26 cellular contexts compared by ENCODE assay signal in the genomic region with DNA sequence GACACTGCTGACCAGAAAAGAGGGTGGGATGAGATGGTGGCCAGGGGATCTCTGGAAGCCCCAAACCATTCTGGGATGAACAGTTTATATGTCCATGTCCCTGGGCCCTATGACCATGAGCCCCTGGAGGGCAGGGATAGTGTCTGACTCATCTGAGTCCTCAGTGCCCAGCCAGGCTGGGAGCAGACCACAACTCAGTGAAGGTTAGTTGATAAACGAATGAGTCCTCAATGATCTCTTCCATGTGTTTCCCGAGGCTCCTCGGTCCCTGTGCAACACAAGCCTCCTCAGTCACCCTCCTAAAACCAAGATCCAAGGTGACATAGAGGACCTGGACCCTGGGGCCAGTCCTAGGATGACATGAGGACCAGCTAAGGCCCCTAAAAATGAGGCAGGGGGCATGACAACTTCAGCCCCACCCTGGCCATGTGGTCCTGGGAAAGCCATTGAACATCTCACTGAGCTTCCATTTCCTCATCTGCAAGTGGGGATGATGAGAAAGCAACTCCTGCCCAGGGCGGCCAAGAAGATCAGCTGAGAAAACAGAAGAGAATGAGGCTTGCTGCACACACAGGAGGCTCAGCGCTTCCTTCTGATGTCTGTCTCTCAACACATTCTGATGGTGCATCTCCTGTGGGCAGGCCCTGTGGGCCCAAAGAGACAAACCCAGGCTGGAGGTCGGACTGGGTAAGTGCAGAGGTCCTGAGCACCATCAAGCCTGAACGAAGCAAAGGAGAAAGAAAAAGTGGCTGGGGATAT.
DNase-seq lines count a peak whose midpoint lies in the region; ATAC-seq, FAIRE-seq and TF ChIP-seq lines count a peak whose summit lies in the region.
"Had no signal": no experiment of that assay in that cellular context is flagged by ENCODE, and none has a peak within 500 bp of the region (broad histone marks: within the 10 kb centered on the region; RNA-seq: fewer than 3 reads in every experiment).

No MANE protein-coding gene starts in this region.

- H3K27ac ChIP-seq in CD4-positive, CD25-positive, alpha-beta regulatory T cell (ENCODE audit: insufficient read depth, low read length, poor library complexity, severe bottlenecking) = no peak overlapping the region
- H3K27ac ChIP-seq in IMR-90 (ENCODE audit: insufficient read depth, low read length) = no peak overlapping the region
- no peak overlapping the region for H3K27ac ChIP-seq in kidney (ENCODE audit: low read depth in 2 of 2, low read length in 2 of 2)
- H3K27ac ChIP-seq in sigmoid colon = no peak overlapping the region
- H3K27ac ChIP-seq: BLaER1, PC-9, SK-N-MC had no signal

- no peak for DNase-seq in CD4-positive, CD25-positive, alpha-beta regulatory T cell
- DNase-seq in IMR-90 (peak; percentile 21), kidney (peak; percentile 7), sigmoid colon (peak; percentile 12), HAP-1 (ENCODE audit: low spot score in 2 of 2) (no peak), MV-4-11 (lab: John Stamatoyannopoulos, UW) (no peak), type B pancreatic cell (ENCODE audit: extremely low spot score, unreplicated experiment) (no peak), T-helper 17 cell (no peak)
- DNase-seq: CD4-positive, alpha-beta T cell; KG1; MM.1S; NCI-H1048; NCI-H1417; NCI-H1694; NCI-H2029 treated with DMSO at 0.1 percent for 48 hours; NCI-H446 treated with DMSO at 0.1 percent for 48 hours; NCI-H526; PC-9; RPMI8226; SIG-M5 had no signal

- H3K23ac ChIP-seq in IMR-90 (ENCODE audit: low read depth, low read length) = no peak overlapping the region

- H3K9me1 ChIP-seq in IMR-90 (ENCODE audit: insufficient read depth, low read length) = peaks cover 45% of the 10 kb centered on the region

- peak overlapping the region; percentile 18; the same call in 1 of the 2 replicates for H2BK120ac ChIP-seq in IMR-90 (ENCODE audit: low read depth, low read length)

- intact Hi-C loops in IMR-90 (cut with micrococcal nuclease) = no loop called here
- intact Hi-C loops in kidney (cut with DNase I) = no loop called here
- intact Hi-C loops in sigmoid colon (cut with DNase I) = no loop called here

- H4K91ac ChIP-seq in IMR-90 (ENCODE audit: insufficient read depth, low read depth, low read length) = 0 out of 2 replicates have a peak overlapping the region, but pooled peaks have one; percentile 13

- H2BK5ac ChIP-seq in IMR-90 (ENCODE audit: low read depth, low read length, poor library complexity, severe bottlenecking) = no peak overlapping the region

- no peaks in the 10 kb centered on the region for H3K9me3 Mint-ChIP-seq in CD4-positive, CD25-positive, alpha-beta regulatory T cell
- no peaks in the 10 kb centered on the region for H3K9me3 Mint-ChIP-seq in type B pancreatic cell
- H3K9me3 Mint-ChIP-seq: CD4-positive, alpha-beta T cell had no signal

- no peaks in the 10 kb centered on the region for H3K27me3 ChIP-seq in CD4-positive, CD25-positive, alpha-beta regulatory T cell (ENCODE audit: control insufficient read depth, insufficient read depth, low read length)
- H3K27me3 ChIP-seq in IMR-90 (ENCODE audit: control insufficient read depth, insufficient read depth, low read length) (no peaks in the 10 kb centered on the region), sigmoid colon (no peaks in the 10 kb centered on the region), HAP-1 (ENCODE audit: low read depth) (peaks cover 22% of the 10 kb centered on the region)
- H3K27me3 ChIP-seq: BLaER1 had no signal

- in situ Hi-C loops in IMR-90 (cut with MboI; ENCODE audit: low sequenced_read_pairs) (no loop called here), HAP-1 (cut with MboI; ENCODE audit: low sequenced_read_pairs) (no loop called here)

- H4K8ac ChIP-seq in IMR-90 (ENCODE audit: low read depth in 2 of 2, low read length in 2 of 2) = no peak overlapping the region

- H4K5ac ChIP-seq in IMR-90 (ENCODE audit: low read depth, low read length) = no peak overlapping the region

- no peak for TF ChIP-seq POLR2A in IMR-90 (IDR thresholded peaks at IDR 0.05; ENCODE audit: low read depth, low read length)
- no peak for TF ChIP-seq POLR2A in sigmoid colon (IDR thresholded peaks at IDR 0.05)

- no peak overlapping the region for H3K56ac ChIP-seq in IMR-90 (ENCODE audit: extremely low read depth, insufficient read depth, low read length)

- dilution Hi-C loops in IMR-90 (cut with HindIII; ENCODE audit: low sequenced_read_pairs, unreplicated experiment) = no loop called here

- peak overlapping the region; percentile 8; the same call in 1 of the 2 replicates for H2BK20ac ChIP-seq in IMR-90 (ENCODE audit: low read depth, low read length)

- H3K4me2 ChIP-seq in IMR-90 (ENCODE audit: low read depth, low read length) = no peak overlapping the region
- H3K4me2 ChIP-seq: BLaER1, PC-9 had no signal

- H3K27ac Mint-ChIP-seq in CD4-positive, CD25-positive, alpha-beta regulatory T cell = peak overlapping the region in 2 of 3 donors; percentile 10 to 46
- H3K27ac Mint-ChIP-seq in type B pancreatic cell = no peak overlapping the region
- H3K27ac Mint-ChIP-seq in T-helper 17 cell = no peak overlapping the region
- H3K27ac Mint-ChIP-seq: CD4-positive, alpha-beta T cell had no signal

- TF ChIP-seq CTCF in IMR-90 (conservative IDR thresholded peaks at IDR 0.05; ENCODE audit: low read depth, low read length) = no peak
- TF ChIP-seq CTCF in kidney (IDR thresholded peaks at IDR 0.05; ENCODE audit: borderline replicate concordance, extremely low read depth, insufficient read depth) = no peak
- TF ChIP-seq CTCF in sigmoid colon (IDR thresholded peaks at IDR 0.05) = no peak
- TF ChIP-seq CTCF in type B pancreatic cell (conservative IDR thresholded peaks at IDR 0.05) = no peak

- peaks cover 13% of the 10 kb centered on the region; the same call in 1 of the 2 replicates for H4K20me1 ChIP-seq in IMR-90 (ENCODE audit: insufficient read depth, low read length)
- H4K20me1 ChIP-seq: BLaER1 had no signal

- no peak overlapping the region; the same call in 2 of the 3 replicates for H2BK15ac ChIP-seq in IMR-90 (ENCODE audit: low read depth, low read length)

- H3K79me1 ChIP-seq in IMR-90 (ENCODE audit: low read depth in 1 of 2, low read length in 2 of 2) = peaks cover 2 to 33% of the 10 kb centered on the region in 2 experiments

- H3K14ac ChIP-seq in IMR-90 (replicated peaks; ENCODE audit: low read depth, low read length) = 0 out of 2 replicates have a peak overlapping the region, but pooled peaks have one; percentile 13

- peaks cover 5% of the 10 kb centered on the region for H3K27me3 Mint-ChIP-seq in CD4-positive, CD25-positive, alpha-beta regulatory T cell
- peaks cover 40% of the 10 kb centered on the region for H3K27me3 Mint-ChIP-seq in type B pancreatic cell
- peaks cover 56% of the 10 kb centered on the region for H3K27me3 Mint-ChIP-seq in T-helper 17 cell
- H3K27me3 Mint-ChIP-seq: CD4-positive, alpha-beta T cell had no signal

- no peaks in the 10 kb centered on the region for H3K36me3 Mint-ChIP-seq in CD4-positive, CD25-positive, alpha-beta regulatory T cell
- H3K36me3 Mint-ChIP-seq in type B pancreatic cell (no peaks in the 10 kb centered on the region), T-helper 17 cell (ENCODE audit: low read depth) (no peaks in the 10 kb centered on the region)

- no TSS peak for BruUV-seq in IMR-90 (replicated peaks; lab: Mats Ljungman, UMichigan)

- 100% methylated on average over 2 of the region's 7 CpGs; no CpG with 5 or more reads in 1 of the 2 experiments for WGBS in IMR-90 (ENCODE audit: extremely low coverage in 2 of 2, insufficient read length in 1 of 2), 2 experiments
- WGBS in sigmoid colon, 2 donors = 78 to 85% methylated on average over 7 of the region's 7 CpGs

- H3K9ac ChIP-seq in IMR-90 (ENCODE audit: low read depth, low read length) (no peak overlapping the region), kidney (ENCODE audit: low read length in 2 of 2) (no peak overlapping the region)
- H3K9ac ChIP-seq: BLaER1 had no signal

- no peaks in the 10 kb centered on the region for H3K4me1 Mint-ChIP-seq in CD4-positive, CD25-positive, alpha-beta regulatory T cell
- H3K4me1 Mint-ChIP-seq in type B pancreatic cell (ENCODE audit: unreplicated experiment) (peaks cover 19% of the 10 kb centered on the region), T-helper 17 cell (peaks cover 5% of the 10 kb centered on the region)

- H3K4me1 ChIP-seq in CD4-positive, CD25-positive, alpha-beta regulatory T cell (ENCODE audit: control insufficient read depth, insufficient read depth, low read length, poor library complexity, severe bottlenecking) = no peaks in the 10 kb centered on the region
- peaks cover 25% of the 10 kb centered on the region for H3K4me1 ChIP-seq in IMR-90 (ENCODE audit: control insufficient read depth, insufficient read depth, low read length)
- H3K4me1 ChIP-seq in kidney (ENCODE audit: control insufficient read depth in 1 of 2, insufficient read depth in 1 of 2, low read depth in 1 of 2, low read length in 2 of 2) = no peaks in the 10 kb centered on the region
- H3K4me1 ChIP-seq in sigmoid colon = no peaks in the 10 kb centered on the region
- H3K4me1 ChIP-seq in HAP-1 = no peaks in the 10 kb centered on the region

- H3K4me3 Mint-ChIP-seq in CD4-positive, CD25-positive, alpha-beta regulatory T cell = no peak overlapping the region
- H3K4me3 Mint-ChIP-seq in type B pancreatic cell = no peak overlapping the region
- H3K4me3 Mint-ChIP-seq in T-helper 17 cell = no peak overlapping the region
- H3K4me3 Mint-ChIP-seq: CD4-positive, alpha-beta T cell had no signal

- ATAC-seq in CD4-positive, CD25-positive, alpha-beta regulatory T cell (ENCODE audit: low read depth in 2 of 2) = no peak
- ATAC-seq in IMR-90 (ENCODE audit: low read depth) = no peak
- ATAC-seq in T-helper 17 cell = no peak

- no peaks in the 10 kb centered on the region for H3K36me3 ChIP-seq in CD4-positive, CD25-positive, alpha-beta regulatory T cell (ENCODE audit: control insufficient read depth, insufficient read depth, low read length)
- no peaks in the 10 kb centered on the region; the same call in 1 of the 2 replicates for H3K36me3 ChIP-seq in IMR-90 (ENCODE audit: control insufficient read depth, insufficient read depth, low read length)
- H3K36me3 ChIP-seq in kidney (ENCODE audit: control insufficient read depth in 1 of 2, insufficient read depth in 2 of 2, low read length in 2 of 2) = no peaks in the 10 kb centered on the region
- H3K36me3 ChIP-seq in sigmoid colon = no peaks in the 10 kb centered on the region
- no peaks in the 10 kb centered on the region for H3K36me3 ChIP-seq in HAP-1 (replicated peaks)
- H3K36me3 ChIP-seq: BLaER1 had no signal

- FAIRE-seq in kidney (lab: Jason Lieb, UNC) = no peak
- FAIRE-seq: D721Med, GM12892, GM19239, H54 had no signal

- no peak overlapping the region for H3K4ac ChIP-seq in IMR-90 (ENCODE audit: low read depth, low read length)

- POLR2A ChIA-PET in IMR-90 (lab: Charles Lee; ENCODE audit: unreplicated experiment) = no interaction called here

- no peak overlapping the region for H3K4me3 ChIP-seq in CD4-positive, CD25-positive, alpha-beta regulatory T cell (ENCODE audit: low read depth, low read length)
- H3K4me3 ChIP-seq in IMR-90 (ENCODE audit: insufficient read depth, low read depth, low read length) = no peak overlapping the region
- no peak overlapping the region for H3K4me3 ChIP-seq in kidney (ENCODE audit: low read length in 2 of 2)
- H3K4me3 ChIP-seq in sigmoid colon = no peak overlapping the region
- no peak overlapping the region for H3K4me3 ChIP-seq in HAP-1
- H3K4me3 ChIP-seq: BLaER1, PC-9, SK-N-MC had no signal

- H3K9me3 ChIP-seq in CD4-positive, CD25-positive, alpha-beta regulatory T cell (ENCODE audit: control insufficient read depth in 2 of 2, low read length in 2 of 2) = no peaks in the 10 kb centered on the region
- H3K9me3 ChIP-seq in IMR-90 (ENCODE audit: control insufficient read depth, insufficient read depth, low read length) (no peaks in the 10 kb centered on the region), kidney (ENCODE audit: control insufficient read depth in 1 of 2, low read length in 2 of 2) (no peaks in the 10 kb centered on the region), sigmoid colon (no peaks in the 10 kb centered on the region), HAP-1 (no peaks in the 10 kb centered on the region), T-helper 17 cell (ENCODE audit: control insufficient read depth, low read length, poor library complexity, severe bottlenecking) (no peaks in the 10 kb centered on the region)
- H3K9me3 ChIP-seq: BLaER1 had no signal

- peak overlapping the region; percentile 8 for H2AK9ac ChIP-seq in IMR-90 (replicated peaks; ENCODE audit: low read depth, low read length, poor library complexity)

- no peak overlapping the region for H3K18ac ChIP-seq in IMR-90 (ENCODE audit: low read depth, low read length)

- no peak for TF ChIP-seq RAD21 in IMR-90 (IDR thresholded peaks at IDR 0.05; ENCODE audit: low read length)

- H2AFZ ChIP-seq in IMR-90 (replicated peaks; ENCODE audit: low read length, poor library complexity) = no peak overlapping the region
- H2AFZ ChIP-seq: PC-9 had no signal

- TF ChIP-seq EP300 in sigmoid colon (IDR thresholded peaks at IDR 0.05) = no peak

- CTCF ChIA-PET in IMR-90 (lab: Yijun Ruan, JAX) = no interaction called here

- H2AK5ac ChIP-seq in IMR-90 (ENCODE audit: low read depth, low read length) = peak overlapping the region; percentile 30

Comparison
In these comparisons a context has a peak if more than half of its experiments do, and no peak if none do; other contexts are left out.
1. DNase-seq: peak in IMR-90 (single experiment), kidney (single experiment) and sigmoid colon (single experiment); none in CD4-positive, CD25-positive, alpha-beta regulatory T cell (0 of 3), HAP-1 (0 of 2), MV-4-11 (single experiment), type B pancreatic cell (single experiment) and T-helper 17 cell (0 of 3).
2. H3K27ac Mint-ChIP-seq: peak in CD4-positive, CD25-positive, alpha-beta regulatory T cell (2 of 3); none in type B pancreatic cell (single experiment) and T-helper 17 cell (single experiment).